ENCODE assay signal across 8 cellular contexts in genomic region chr17:75059369-75060345, GRCh38.
DNase-seq lines count a peak whose midpoint lies in the region; TF ChIP-seq lines count a peak whose summit lies in the region.

No MANE protein-coding gene starts in this region.

- POLR2A ChIA-PET in HEK293 (lab: Yijun Ruan, JAX), result interaction anchor here (0.5 to 1.5 kb wide), 11 partner anchors 11 to 113 kb away, joined by 3 to 6 read pairs (median 4); partner anchors contain the start of genes ARMC7, ATP5PD and KCTD2

- H3K36me3 ChIP-seq in HEK293 (ENCODE audit: control insufficient read depth in 2 of 2, insufficient read depth in 1 of 2, low read length in 2 of 2), result peaks cover 42 to 81% of the 10 kb centered on the region in 2 experiments
- H3K36me3 ChIP-seq in effector memory CD4-positive, alpha-beta T cell (ENCODE audit: control insufficient read depth, insufficient read depth, low read length), result peaks cover 62% of the 10 kb centered on the region

- H3K4me3 ChIP-seq in AG09309 (ENCODE audit: control insufficient read depth, low read depth, low read length), result no peak overlapping the region
- no peak overlapping the region for H3K4me3 ChIP-seq in HEK293 (ENCODE audit: low read depth, low read length)
- H3K4me3 ChIP-seq in retinal pigment epithelial cell (ENCODE audit: low read length), result no peak overlapping the region
- H3K4me3 ChIP-seq in effector memory CD4-positive, alpha-beta T cell (ENCODE audit: insufficient read depth, low read depth, low read length, poor library complexity, severe bottlenecking), result no peak overlapping the region

- intact Hi-C loops in head of caudate nucleus (cut with DNase I), result no loop called here

- H3K9me3 ChIP-seq in HEK293 (ENCODE audit: control insufficient read depth, insufficient read depth, low read depth, low read length), result no peaks in the 10 kb centered on the region
- no peaks in the 10 kb centered on the region for H3K9me3 ChIP-seq in effector memory CD4-positive, alpha-beta T cell (ENCODE audit: control insufficient read depth, low read length)

- H3K27me3 ChIP-seq in effector memory CD4-positive, alpha-beta T cell (replicated peaks; ENCODE audit: control insufficient read depth, insufficient read depth, low read length, poor library complexity, severe bottlenecking), result no peaks in the 10 kb centered on the region

- H3K4me1 ChIP-seq in HEK293 (ENCODE audit: control insufficient read depth, insufficient read depth, low read length), result no peaks in the 10 kb centered on the region
- no peaks in the 10 kb centered on the region for H3K4me1 ChIP-seq in effector memory CD4-positive, alpha-beta T cell (ENCODE audit: control insufficient read depth, insufficient read depth, low read length, poor library complexity, severe bottlenecking)

- TF ChIP-seq CTCF in AG09309 (IDR thresholded peaks at IDR 0.05; ENCODE audit: control insufficient read depth, insufficient read depth, low read depth, low read length, missing control alignments), result peak; percentile 59
- no peak for TF ChIP-seq CTCF in HEK293 (tag by site-specific recombination; IDR thresholded peaks at IDR 0.05)
- TF ChIP-seq CTCF in VCaP (conservative IDR thresholded peaks at IDR 0.05), result peak; percentile 76
- peak; percentile 45 for TF ChIP-seq CTCF in retinal pigment epithelial cell (conservative IDR thresholded peaks at IDR 0.05; ENCODE audit: low read depth, low read length)

- peak; percentile 72 for DNase-seq in AG09309 (ENCODE audit: low read depth)
- peak in 35 of 42 donors; percentile 28 to 81 (median 57) for DNase-seq in head of caudate nucleus
- no peak for DNase-seq in retinal pigment epithelial cell (ENCODE audit: low read depth)
- no peak for DNase-seq in effector memory CD4-positive, alpha-beta T cell
- DNase-seq in germinal center (ENCODE audit: low spot score), result no peak
- no peak for DNase-seq in activated gamma-delta T cell (lab: John Stamatoyannopoulos, UW)

- H3K27ac ChIP-seq in HEK293 (ENCODE audit: extremely low read depth, low read depth, low read length) (0 out of 2 replicates have a peak overlapping the region, but pooled peaks have one; percentile 44), VCaP (peak overlapping the region; percentile 45)
- H3K27ac ChIP-seq in effector memory CD4-positive, alpha-beta T cell (ENCODE audit: insufficient read depth, low read length, poor library complexity, severe bottlenecking), result no peak overlapping the region

- CTCF ChIA-PET in HEK293 (lab: Yijun Ruan, JAX), result interaction anchor here (0.6 to 15.6 kb wide), 23 partner anchors 10 to 293 kb away, joined by 3 to 117 read pairs (median 4); partner anchors contain the start of genes ARMC7 and KCTD2

TF ChIP-seq in HEK293, 187 proteins besides CTCF, POLR2A, EP300 and RAD21:
- TF ChIP-seq ZNF140 (tag by site-specific recombination; IDR thresholded peaks at IDR 0.05) (no peak), ATF2 (tag by site-specific recombination; IDR thresholded peaks at IDR 0.05; ENCODE audit: low read depth) (no peak), MEIS1 (CRISPR knock-in tag; IDR thresholded peaks at IDR 0.05; ENCODE audit: borderline replicate concordance) (no peak), ZNF701 (tag by site-specific recombination; IDR thresholded peaks at IDR 0.05) (no peak), ZNF654 (tag by site-specific recombination; IDR thresholded peaks at IDR 0.05; ENCODE audit: low read depth) (peak; percentile 50), ZNF548 (tag by site-specific recombination; IDR thresholded peaks at IDR 0.05) (no peak), ZNF19 (tag by site-specific recombination; IDR thresholded peaks at IDR 0.05; ENCODE audit: low read depth) (no peak), ZFHX2 (tag by site-specific recombination; conservative IDR thresholded peaks at IDR 0.05) (no peak), ZBTB6 (tag by site-specific recombination; IDR thresholded peaks at IDR 0.05) (0 out of 2 replicates have a peak, but pooled peaks have one; percentile 15), ZFP37 (tag by site-specific recombination; IDR thresholded peaks at IDR 0.05) (no peak), KLF17 (tag by site-specific recombination; IDR thresholded peaks at IDR 0.05) (no peak), GFI1B (tag by site-specific recombination; IDR thresholded peaks at IDR 0.05) (no peak)
TF ChIP-seq in HEK293: peak in this region for 2.

Comparison
In these comparisons a context has a peak if more than half of its experiments do, and no peak if none do; other contexts are left out.
1. DNase-seq: peak in AG09309 (single experiment) and head of caudate nucleus (35 of 42); none in retinal pigment epithelial cell (single experiment), effector memory CD4-positive, alpha-beta T cell (0 of 3), germinal center (single experiment) and activated gamma-delta T cell (single experiment).